7 cellular contexts compared by ENCODE assay signal in the genomic region with DNA sequence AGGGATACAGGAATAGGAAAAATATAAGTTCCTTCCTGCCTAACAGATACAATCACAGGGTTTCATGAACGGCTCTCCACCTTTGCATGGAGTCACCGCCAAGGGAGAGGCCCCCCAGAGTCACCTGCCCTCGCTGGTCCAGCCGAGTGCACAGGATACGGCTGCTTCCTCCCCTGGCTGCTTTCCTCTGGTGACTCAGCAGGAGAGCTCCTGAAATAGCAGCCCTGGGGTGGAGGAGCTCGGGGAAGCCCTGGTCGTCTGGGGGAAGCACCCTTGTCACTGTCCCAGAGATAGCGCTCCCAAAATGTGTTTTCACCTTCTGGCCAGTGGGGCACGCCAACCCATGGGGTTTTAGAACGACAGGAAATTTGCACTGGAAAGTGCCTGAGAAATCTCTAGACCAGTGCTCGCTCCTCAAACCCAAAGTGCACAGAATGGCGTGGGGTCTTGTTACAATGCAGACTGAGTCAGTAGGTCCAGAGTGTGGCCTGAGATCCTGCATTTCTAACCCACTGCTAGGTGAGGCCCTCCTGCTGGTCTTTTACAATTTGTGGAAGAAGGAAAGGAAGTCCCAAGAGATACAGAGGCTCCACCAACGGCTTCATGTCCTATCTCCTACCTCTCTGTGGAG. TPM values are rescaled to one million over a fixed set of nuclear protein-coding genes. Genes with fewer than 3 reads are reported as not detected.
DNase-seq lines count a peak whose midpoint lies in the region; ATAC-seq and TF ChIP-seq lines count a peak whose summit lies in the region.

No MANE protein-coding gene starts in this region.

- TF ChIP-seq CTCF in fibroblast of pulmonary artery (IDR thresholded peaks at IDR 0.05; ENCODE audit: low read length, missing control alignments), result no peak
- no peak for TF ChIP-seq CTCF in CD8-positive, alpha-beta T cell (IDR thresholded peaks at IDR 0.05)

- no peak overlapping the region for H3K4me3 Mint-ChIP-seq in CD8-positive, alpha-beta T cell

- H3K27me3 Mint-ChIP-seq in CD8-positive, alpha-beta T cell (ENCODE audit: low read depth), result peaks cover 7% of the 10 kb centered on the region

- no peaks in the 10 kb centered on the region for H3K36me3 ChIP-seq in skeletal muscle satellite cell (ENCODE audit: insufficient read depth, low read length)
- no peaks in the 10 kb centered on the region for H3K36me3 ChIP-seq in CD8-positive, alpha-beta T cell (ENCODE audit: insufficient read depth, low read length)

- H3K27me3 ChIP-seq in skeletal muscle satellite cell (ENCODE audit: control insufficient read depth, insufficient read depth, low read length), result no peaks in the 10 kb centered on the region
- no peaks in the 10 kb centered on the region for H3K27me3 ChIP-seq in CD8-positive, alpha-beta T cell (ENCODE audit: insufficient read depth, low read length)

- no peaks in the 10 kb centered on the region for H3K9me3 ChIP-seq in skeletal muscle satellite cell (replicated peaks; ENCODE audit: low read length)
- H3K9me3 ChIP-seq in CD8-positive, alpha-beta T cell (ENCODE audit: low read length), result no peaks in the 10 kb centered on the region

- no peaks in the 10 kb centered on the region for H3K36me3 Mint-ChIP-seq in CD8-positive, alpha-beta T cell

- DNase-seq in GM19238 (ENCODE audit: insufficient read length, low spot score), result peak; percentile 33
- peak; percentile 73 for DNase-seq in KBM-7
- peak; percentile 47 for DNase-seq in fibroblast of pulmonary artery (ENCODE audit: low read depth)
- no peak for DNase-seq in NCI-H187 treated with DMSO at 0.1 percent for 48 hours (lab: John Stamatoyannopoulos, UW)
- no peak for DNase-seq in CD8-positive, alpha-beta T cell
- no peak for DNase-seq in NOMO-1 (lab: John Stamatoyannopoulos, UW; ENCODE audit: unreplicated experiment in 2 of 2)

- peaks cover 36% of the 10 kb centered on the region for H3K4me1 ChIP-seq in skeletal muscle satellite cell (ENCODE audit: control insufficient read depth, insufficient read depth, low read length)
- no peaks in the 10 kb centered on the region for H3K4me1 ChIP-seq in CD8-positive, alpha-beta T cell (ENCODE audit: insufficient read depth, low read length)

- H3K9me3 Mint-ChIP-seq in CD8-positive, alpha-beta T cell, result no peaks in the 10 kb centered on the region

- ATAC-seq in CD8-positive, alpha-beta T cell, result no peak

- in situ Hi-C loops in KBM-7 (cut with MboI; ENCODE audit: low pct_unique_long_range_greater_than_20kb, low sequenced_read_pairs), result no loop called here

- POLR2A ChIA-PET in CD8-positive, alpha-beta T cell (lab: Charles Lee), result no interaction called here

- no peak overlapping the region for H3K27ac ChIP-seq in CD8-positive, alpha-beta T cell (ENCODE audit: low read depth, low read length)

- CTCF ChIA-PET in CD8-positive, alpha-beta T cell (lab: Charles Lee), result no interaction called here

- H3K27ac Mint-ChIP-seq in CD8-positive, alpha-beta T cell, result no peak overlapping the region

- peak overlapping the region; percentile 52 for H3K4me2 ChIP-seq in skeletal muscle satellite cell (ENCODE audit: low read length)

- H3K4me3 ChIP-seq in fibroblast of pulmonary artery (replicated peaks; ENCODE audit: low read depth, low read length) (no peak overlapping the region), skeletal muscle satellite cell (ENCODE audit: low read length) (no peak overlapping the region)
- no peak overlapping the region for H3K4me3 ChIP-seq in CD8-positive, alpha-beta T cell (ENCODE audit: low read depth, low read length)

- H3K4me1 Mint-ChIP-seq in CD8-positive, alpha-beta T cell (ENCODE audit: low read depth), result no peaks in the 10 kb centered on the region

- no peak overlapping the region for H3K9ac ChIP-seq in skeletal muscle satellite cell (ENCODE audit: low read depth, low read length)

- intact Hi-C loops in CD8-positive, alpha-beta T cell (cut with DNase I, micrococcal nuclease), result no loop called here

RNA-seq across cellular contexts. Expression of gene FAM50B, which starts 35.9 kb away (rescaled TPM):
- total RNA-seq in skeletal muscle satellite cell (2012; rRNA removed), result 4.1 and 7.0 TPM in 2 replicates
- total RNA-seq in CD8-positive, alpha-beta T cell, result 1 to 10 TPM in 1 of 2 experiments, under 1 TPM in 1; 0.97 to 1.1 TPM

Comparison
In these comparisons a context has a peak if more than half of its experiments do, and no peak if none do; other contexts are left out.
1. DNase-seq: peak in GM19238 (single experiment), KBM-7 (single experiment) and fibroblast of pulmonary artery (single experiment); none in NCI-H187 treated with DMSO at 0.1 percent for 48 hours (single experiment), CD8-positive, alpha-beta T cell (0 of 7) and NOMO-1 (0 of 2).